ENCODE assay signal across 22 cellular contexts in the genomic region with DNA sequence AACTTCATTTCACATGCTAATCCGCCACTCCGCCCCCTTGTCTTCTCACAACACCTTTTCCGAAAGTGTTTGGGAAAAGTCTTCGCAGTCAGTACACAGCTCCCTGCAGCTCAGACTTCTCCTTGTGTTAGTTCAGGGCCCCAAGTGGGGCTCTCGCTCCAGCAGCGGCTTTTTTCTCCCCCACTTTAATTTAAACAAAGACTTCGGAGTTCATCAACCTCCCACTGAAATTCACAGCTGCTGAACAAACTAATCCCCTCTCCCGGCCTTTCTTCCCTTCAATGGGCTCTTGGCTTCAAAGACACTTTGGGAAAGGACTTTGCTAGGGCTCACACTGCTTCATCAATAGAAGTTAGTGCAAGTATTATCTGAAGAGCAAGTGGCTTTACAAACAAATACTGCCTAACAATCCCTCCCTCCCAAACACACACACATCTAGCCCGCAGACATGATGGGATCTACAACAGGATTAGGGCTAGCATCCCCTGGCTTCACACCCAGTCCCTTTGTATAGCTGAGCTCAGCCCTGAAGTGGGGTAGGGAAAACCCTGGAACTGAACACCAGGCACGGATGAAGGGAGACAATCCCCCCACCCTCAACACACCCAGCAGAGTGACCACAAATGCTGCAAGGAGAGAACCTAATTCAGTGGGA. TPM values are rescaled to one million over a fixed set of nuclear protein-coding genes. Genes with fewer than 3 reads are reported as not detected.
"Had no signal": no experiment of that assay in that cellular context is flagged by ENCODE, and none has a peak within 500 bp of the region (broad histone marks: within the 10 kb centered on the region; RNA-seq: fewer than 3 reads in every experiment).

No MANE protein-coding gene starts in this region.

- H3K27ac ChIP-seq: esophagus squamous epithelium, psoas muscle, spleen had no signal

- H3K27ac Mint-ChIP-seq: activated CD4-positive, alpha-beta memory T cell treated with anti-CD3 and anti-CD28 coated beads for 36 hours; activated naive CD8-positive, alpha-beta T cell treated with anti-CD3 and anti-CD28 coated beads for 36 hours; stimulated activated memory B cell treated with anti-CD40 and anti-IgM and Interleukin-4, amounts not matched to agents 10 μg/mL and 1 μg/mL and 100 μg/mL, for 72 hours; T-helper 2 cell treated with Interferon-gamma antibody and Interleukin-4, amounts not matched to agents 5 μg/mL and 100 μg/mL, for 36 hours had no signal

- H3K4me3 ChIP-seq: esophagus squamous epithelium, psoas muscle, spleen had no signal

- ATAC-seq: activated T-cell treated with anti-CD3 and anti-CD28 coated beads, Interleukin-2, amount 50 U/mL, for 4 hours; naive thymus-derived CD8-positive, alpha-beta T cell; psoas muscle; sciatic nerve; stimulated activated memory B cell treated with anti-CD40 and anti-IgM and Interleukin-4, amounts not matched to agents 10 μg/mL and 1 μg/mL and 100 μg/mL, for 72 hours had no signal

- H3K4me3 Mint-ChIP-seq: activated CD4-positive, alpha-beta memory T cell treated with anti-CD3 and anti-CD28 coated beads for 36 hours; activated naive CD8-positive, alpha-beta T cell treated with anti-CD3 and anti-CD28 coated beads for 36 hours; activated T-cell treated with anti-CD3 and anti-CD28 coated beads, Interleukin-2, amount 50 U/mL, for 4 hours; naive thymus-derived CD8-positive, alpha-beta T cell; stimulated activated memory B cell treated with anti-CD40 and anti-IgM and Interleukin-4, amounts not matched to agents 10 μg/mL and 1 μg/mL and 100 μg/mL, for 72 hours; T-helper 2 cell treated with Interferon-gamma antibody and Interleukin-4, amounts not matched to agents 5 μg/mL and 100 μg/mL, for 36 hours had no signal

- H3K9me3 Mint-ChIP-seq: activated CD4-positive, alpha-beta memory T cell treated with anti-CD3 and anti-CD28 coated beads for 36 hours; activated naive CD8-positive, alpha-beta T cell treated with anti-CD3 and anti-CD28 coated beads for 36 hours; activated T-cell treated with anti-CD3 and anti-CD28 coated beads, Interleukin-2, amount 50 U/mL, for 4 hours; naive thymus-derived CD8-positive, alpha-beta T cell; T-helper 2 cell treated with Interferon-gamma antibody and Interleukin-4, amounts not matched to agents 5 μg/mL and 100 μg/mL, for 36 hours had no signal

- DNase-seq: activated CD4-positive, alpha-beta memory T cell treated with anti-CD3 and anti-CD28 coated beads for 36 hours; activated CD4-positive, CD25-positive, alpha-beta regulatory T cell treated with anti-CD3 and anti-CD28 coated beads, Interleukin-2, amount 50 U/mL, for 72 hours; activated effector memory CD4-positive, alpha-beta T cell treated with anti-CD3 and anti-CD28 coated beads, Interleukin-2, amount 50 U/mL, for 16 hours; activated naive CD8-positive, alpha-beta T cell treated with anti-CD3 and anti-CD28 coated beads for 36 hours; activated T-cell treated with anti-CD3 and anti-CD28 coated beads, Interleukin-2, amount 50 U/mL, for 4 hours; anterior cingulate cortex; esophagus squamous epithelium; foreskin fibroblast; naive thymus-derived CD8-positive, alpha-beta T cell; psoas muscle; spleen; stimulated activated CD4-positive, alpha-beta T cell treated with anti-CD3 and anti-CD28 coated beads, Interleukin-1b, Interleukin-23, amount 100 ng/mL, for 48 hours; substantia nigra; trophoblast cell had no signal

- H3K9me3 ChIP-seq: esophagus squamous epithelium, psoas muscle, spleen had no signal

RNA-seq across cellular contexts. Expression of a gene that starts 23.2 kb away (rescaled TPM):
- total RNA-seq: chondrocyte; dermis microvascular lymphatic vessel endothelial cell; esophagus squamous epithelium; lung microvascular endothelial cell; mononuclear cell; naive thymus-derived CD8-positive, alpha-beta T cell; osteoblast; psoas muscle; sciatic nerve; spleen had no signal
